ENCODE assay signal across 18 cellular contexts in genomic region chr17:68542698-68543463, GRCh38. TPM values are rescaled to one million over a fixed set of nuclear protein-coding genes. Genes with fewer than 3 reads are reported as not detected.
DNase-seq lines count a peak whose midpoint lies in the region; ATAC-seq and TF ChIP-seq lines count a peak whose summit lies in the region.
"Had no signal": no experiment of that assay in that cellular context is flagged by ENCODE, and none has a peak within 500 bp of the region (broad histone marks: within the 10 kb centered on the region; RNA-seq: fewer than 3 reads in every experiment).

No MANE protein-coding gene starts in this region.

- H3K36me3 Mint-ChIP-seq in endothelial cell (ENCODE audit: low read depth, unreplicated experiment) = peaks cover 34% of the 10 kb centered on the region
- H3K36me3 Mint-ChIP-seq in stimulated activated memory B cell treated with anti-CD40 and anti-IgM and Interleukin-4, amounts not matched to agents 10 μg/mL and 1 μg/mL and 100 μg/mL, for 72 hours = peaks cover 23% of the 10 kb centered on the region

- H3K27ac ChIP-seq in lower lobe of right lung (peak overlapping the region; percentile 82), ascending aorta (no peak overlapping the region)

- no peak overlapping the region for H3K4me3 Mint-ChIP-seq in endothelial cell (ENCODE audit: unreplicated experiment)
- no peak overlapping the region for H3K4me3 Mint-ChIP-seq in stimulated activated memory B cell treated with anti-CD40 and anti-IgM and Interleukin-4, amounts not matched to agents 10 μg/mL and 1 μg/mL and 100 μg/mL, for 72 hours
- H3K4me3 Mint-ChIP-seq: CD4-positive, alpha-beta memory T cell; GM23338 had no signal

- H3K4me1 Mint-ChIP-seq in endothelial cell (ENCODE audit: unreplicated experiment) = peaks cover 4% of the 10 kb centered on the region
- H3K4me1 Mint-ChIP-seq in stimulated activated memory B cell treated with anti-CD40 and anti-IgM and Interleukin-4, amounts not matched to agents 10 μg/mL and 1 μg/mL and 100 μg/mL, for 72 hours = no peaks in the 10 kb centered on the region
- H3K4me1 Mint-ChIP-seq: CD4-positive, alpha-beta memory T cell; GM23338 had no signal

- no peaks in the 10 kb centered on the region for H3K27me3 ChIP-seq in lower lobe of right lung (ENCODE audit: low read depth)
- H3K27me3 ChIP-seq in ascending aorta = no peaks in the 10 kb centered on the region

- H3K4me3 ChIP-seq in lower lobe of right lung = no peak overlapping the region
- H3K4me3 ChIP-seq in ascending aorta = no peak overlapping the region
- H3K4me3 ChIP-seq: GM23338, K562 had no signal

- intact Hi-C loops in Right ventricle myocardium inferior (cut with DNase I) (loop anchor here (10.0 kb wide), 1 partner anchor 52 kb away; no protein-coding TSS in a partner anchor), Right ventricle myocardium superior (cut with DNase I) (no loop called here), lower lobe of right lung (cut with DNase I) (no loop called here), ascending aorta (cut with DNase I) (no loop called here)

- DNase-seq in Right ventricle myocardium inferior (ENCODE audit: missing footprints) (peak; percentile 41), Right ventricle myocardium superior (no peak), endothelial cell (ENCODE audit: low spot score) (no peak), lower lobe of right lung (no peak), ascending aorta (ENCODE audit: low spot score in 2 of 2) (no peak), GM10266 (ENCODE audit: extremely low spot score) (no peak)
- DNase-seq: 8988T; CD4-positive, alpha-beta memory T cell; DMS79 treated with DMSO at 0.1 percent for 48 hours; NCI-H1436; NCI-H2081; NCI-H510A treated with DMSO at 0.1 percent for 48 hours; NCI-H82 had no signal

- H3K27me3 Mint-ChIP-seq in endothelial cell (ENCODE audit: unreplicated experiment) = peaks cover 3% of the 10 kb centered on the region
- H3K27me3 Mint-ChIP-seq in stimulated activated memory B cell treated with anti-CD40 and anti-IgM and Interleukin-4, amounts not matched to agents 10 μg/mL and 1 μg/mL and 100 μg/mL, for 72 hours = no peaks in the 10 kb centered on the region
- H3K27me3 Mint-ChIP-seq: CD4-positive, alpha-beta memory T cell had no signal

- no peaks in the 10 kb centered on the region for H3K9me3 Mint-ChIP-seq in endothelial cell (ENCODE audit: unreplicated experiment)
- H3K9me3 Mint-ChIP-seq in stimulated activated memory B cell treated with anti-CD40 and anti-IgM and Interleukin-4, amounts not matched to agents 10 μg/mL and 1 μg/mL and 100 μg/mL, for 72 hours = no peaks in the 10 kb centered on the region
- H3K9me3 Mint-ChIP-seq: GM23338 had no signal

- H3K9me3 ChIP-seq in lower lobe of right lung (no peaks in the 10 kb centered on the region), ascending aorta (no peaks in the 10 kb centered on the region)

- H3K4me1 ChIP-seq in lower lobe of right lung (peaks cover 32% of the 10 kb centered on the region), ascending aorta (no peaks in the 10 kb centered on the region)

- TF ChIP-seq CTCF in endothelial cell (IDR thresholded peaks at IDR 0.05; ENCODE audit: unreplicated experiment) (no peak), lower lobe of right lung (IDR thresholded peaks at IDR 0.05) (no peak), ascending aorta (IDR thresholded peaks at IDR 0.05) (no peak), GM10266 (IDR thresholded peaks at IDR 0.05; ENCODE audit: control insufficient read depth, insufficient read depth, low read depth, missing control alignments) (no peak)

- H3K36me3 ChIP-seq in lower lobe of right lung (peaks cover 22% of the 10 kb centered on the region), ascending aorta (peaks cover 10 to 11% of the 10 kb centered on the region in 2 donors)

- ATAC-seq in Right ventricle myocardium inferior (no peak), Right ventricle myocardium superior (ENCODE audit: poor library complexity) (no peak), lower lobe of right lung (peak; percentile 84 to 89), HG03342 (IDR thresholded peaks at IDR 0.05; ENCODE audit: unreplicated experiment) (no peak)
- ATAC-seq in stimulated activated memory B cell treated with anti-CD40 and anti-IgM and Interleukin-4, amounts not matched to agents 10 μg/mL and 1 μg/mL and 100 μg/mL, for 72 hours = no peak
- ATAC-seq: GM23338, Panc1 had no signal

- H3K27ac Mint-ChIP-seq in endothelial cell (ENCODE audit: unreplicated experiment) = peak overlapping the region; percentile 31
- no peak overlapping the region for H3K27ac Mint-ChIP-seq in stimulated activated memory B cell treated with anti-CD40 and anti-IgM and Interleukin-4, amounts not matched to agents 10 μg/mL and 1 μg/mL and 100 μg/mL, for 72 hours
- H3K27ac Mint-ChIP-seq: GM23338 had no signal

RNA-seq across cellular contexts. Expression of gene PRKAR1A, which starts 30.7 kb away (rescaled TPM):
- total RNA-seq in Right ventricle myocardium inferior = 584 TPM
- 607 TPM for total RNA-seq in Right ventricle myocardium superior
- 248 TPM for total RNA-seq in endothelial cell (ENCODE audit: unreplicated experiment)
- total RNA-seq in lower lobe of right lung = 374 TPM
- 233 TPM for total RNA-seq in ascending aorta

RNA-seq across cellular contexts. Expression of gene FAM20A, which starts 58.3 kb away (rescaled TPM):
- total RNA-seq in Right ventricle myocardium inferior (4.6 TPM), Right ventricle myocardium superior (5.0 TPM), endothelial cell (ENCODE audit: unreplicated experiment) (0.44 TPM), lower lobe of right lung (38.7 TPM), ascending aorta (60.0 TPM)
- total RNA-seq: CD4-positive, alpha-beta memory T cell had no signal

Comparison
In these comparisons a context has a peak if more than half of its experiments do, and no peak if none do; other contexts are left out.
1. ATAC-seq: peak in lower lobe of right lung (2 of 2); none in Right ventricle myocardium inferior (single experiment), Right ventricle myocardium superior (single experiment), HG03342 (single experiment) and stimulated activated memory B cell treated with anti-CD40 and anti-IgM and Interleukin-4, amounts not matched to agents 10 μg/mL and 1 μg/mL and 100 μg/mL, for 72 hours (single experiment).